ENCODE assay signal across 17 cellular contexts in the genomic region with DNA sequence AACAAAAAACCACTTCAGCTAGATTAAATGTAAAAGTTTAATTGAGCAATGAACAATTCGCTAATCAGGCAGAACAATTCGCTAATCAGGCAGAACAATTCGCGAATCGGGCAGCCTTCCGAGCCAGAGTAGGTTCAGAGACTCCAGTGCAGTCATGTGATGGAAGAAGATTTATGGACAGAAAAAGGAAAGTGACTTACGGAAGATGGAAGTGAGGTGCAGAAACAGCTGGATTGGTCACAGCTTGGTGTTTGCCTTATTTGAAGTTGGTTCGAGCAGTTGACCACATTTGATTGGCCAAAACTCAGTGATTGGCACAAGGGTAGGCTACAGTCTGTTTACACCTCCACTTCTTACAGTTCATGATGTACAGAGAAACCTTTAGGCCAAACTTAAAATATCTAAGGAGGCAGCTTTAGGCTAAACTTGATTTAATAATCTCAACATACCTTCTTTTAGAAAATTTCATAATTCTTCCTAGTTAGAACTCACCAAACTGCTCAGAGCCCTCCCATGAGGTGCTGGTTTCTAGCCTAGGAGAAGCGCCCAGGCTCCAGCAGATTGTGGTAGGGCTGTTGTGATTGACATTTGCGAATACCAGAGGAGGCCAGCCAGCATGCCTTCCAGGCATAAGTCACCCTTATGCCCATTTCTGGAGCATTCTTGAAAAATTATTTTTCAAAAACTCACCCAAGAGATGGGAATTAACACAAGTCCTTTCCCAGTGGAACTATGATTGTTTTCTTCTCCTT. TPM values are rescaled to one million over a fixed set of nuclear protein-coding genes. Genes with fewer than 3 reads are reported as not detected.
A peak's percentile ranks its signal among the peaks of the same experiment; 100 is the strongest.
DNase-seq lines count a peak whose midpoint lies in the region; ATAC-seq, FAIRE-seq and TF ChIP-seq lines count a peak whose summit lies in the region.
"Had no signal": no experiment of that assay in that cellular context is flagged by ENCODE, and none has a peak within 500 bp of the region (broad histone marks: within the 10 kb centered on the region; RNA-seq: fewer than 3 reads in every experiment).

No MANE protein-coding gene starts in this region.

- intact Hi-C loops in posterior vena cava (cut with DNase I), result loop anchor here in 1 of 2 donors (2.0 kb wide), 1 partner anchor 33 kb away; no protein-coding TSS in a partner anchor

- H3K27ac ChIP-seq in epithelial cell of prostate, result peak overlapping the region; percentile 37
- H3K27ac ChIP-seq: BLaER1, right lobe of liver, vagina had no signal

- no peak for TF ChIP-seq CTCF in D721Med (IDR thresholded peaks at IDR 0.05; ENCODE audit: insufficient read depth, missing control alignments)

- FAIRE-seq in D721Med (lab: Jason Lieb, UNC), result no peak
- FAIRE-seq: H1 had no signal

- ATAC-seq in HG03342 (IDR thresholded peaks at IDR 0.05; ENCODE audit: unreplicated experiment) (no peak), GM21367 (IDR thresholded peaks at IDR 0.05; ENCODE audit: unreplicated experiment) (no peak)
- ATAC-seq: Panc1, right lobe of liver had no signal

- DNase-seq in Daoy (ENCODE audit: low read depth), result peak; percentile 39
- peak; percentile 67 for DNase-seq in NCI-H69 (lab: John Stamatoyannopoulos, UW)
- no peak for DNase-seq in epithelial cell of prostate (ENCODE audit: low read depth, low spot score)
- DNase-seq in posterior vena cava (ENCODE audit: low spot score), result peak; percentile 74
- DNase-seq in D721Med (ENCODE audit: insufficient read length, low spot score), result no peak
- DNase-seq in activated CD8-positive, alpha-beta memory T cell treated with anti-CD3 and anti-CD28 coated beads, Interleukin-2, amount 50 U/mL, for 4 hours, result no peak
- DNase-seq: activated naive CD4-positive, alpha-beta T cell treated with anti-CD3 and anti-CD28 coated beads, Interleukin-2, amount 10 ng/mL, durations not matched to agents 7 days and 5 days; effector CD4-positive, alpha-beta T cell; NCI-H187 treated with DMSO at 0.1 percent for 48 hours; right lobe of liver had no signal

RNA-seq across cellular contexts. Expression of gene KCNC4, which starts 22.8 kb away (rescaled TPM):
- 5.1 and 5.5 TPM in 2 replicates for total RNA-seq in Daoy (2014; rRNA removed; shearing (Covaris generic))
- total RNA-seq in posterior vena cava, result 10 to 100 TPM in 1 of 2 donors, 1 to 10 TPM in 1; 9.3 to 15.5 TPM

RNA-seq across cellular contexts. Expression of gene SLC6A17, which starts 37.0 kb away (rescaled TPM):
- 0.46 and 0.60 TPM in 2 replicates for total RNA-seq in Daoy (2014; rRNA removed; shearing (Covaris generic))
- 1 to 10 TPM in 1 of 2 donors, under 1 TPM in 1; 0.51 to 1.8 TPM for total RNA-seq in posterior vena cava
- total RNA-seq: mesenteric fat pad, right lobe of liver had no signal

Comparison
In these comparisons a context has a peak if more than half of its experiments do, and no peak if none do; other contexts are left out.
1. DNase-seq: peak in Daoy (single experiment), NCI-H69 (single experiment) and posterior vena cava (single experiment); none in epithelial cell of prostate (single experiment), D721Med (single experiment) and activated CD8-positive, alpha-beta memory T cell treated with anti-CD3 and anti-CD28 coated beads, Interleukin-2, amount 50 U/mL, for 4 hours (single experiment).